In the genomic region with DNA sequence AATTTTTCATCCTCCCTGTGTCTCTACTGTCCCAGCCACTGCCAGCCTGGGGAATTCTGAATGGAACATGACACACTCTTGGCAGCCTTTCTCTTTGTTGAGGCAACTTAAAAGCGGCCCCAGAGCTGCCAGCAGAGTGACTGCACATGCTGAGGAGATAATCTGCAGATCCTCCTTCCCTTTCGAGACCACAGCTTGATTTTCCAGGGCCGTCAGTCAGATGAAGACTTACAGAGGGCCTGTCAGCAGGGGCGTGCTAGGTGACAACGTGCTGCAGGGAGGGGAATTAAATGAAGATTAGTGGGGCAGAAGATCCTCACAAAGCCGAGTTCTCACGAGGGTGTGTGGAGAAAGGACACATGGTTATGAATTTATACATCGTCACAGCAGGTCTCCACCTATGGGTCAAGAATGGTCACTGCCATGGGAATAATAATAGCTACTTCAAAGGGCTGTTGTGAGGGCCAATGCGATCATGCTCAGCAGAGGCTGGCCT, we compare ENCODE assay signal across 8 cellular contexts.
DNase-seq lines count a peak whose midpoint lies in the region; ATAC-seq, FAIRE-seq and TF ChIP-seq lines count a peak whose summit lies in the region.

No MANE protein-coding gene starts in this region.

- H3K4me3 ChIP-seq in PC-9 (no peak overlapping the region), parathyroid adenoma (ENCODE audit: low read depth, low read length) (no peak overlapping the region)

- no peaks in the 10 kb centered on the region for H3K9me3 Mint-ChIP-seq in activated naive CD4-positive, alpha-beta T cell treated with anti-CD3 and anti-CD28 coated beads, Interleukin-2, amount 50 U/mL, for 72 hours

- H3K27me3 ChIP-seq in PC-9 (ENCODE audit: insufficient read depth, low read depth) (no peaks in the 10 kb centered on the region), parathyroid adenoma (ENCODE audit: control insufficient read depth, insufficient read depth, low read length) (no peaks in the 10 kb centered on the region)

- no peaks in the 10 kb centered on the region for H3K36me3 Mint-ChIP-seq in activated naive CD4-positive, alpha-beta T cell treated with anti-CD3 and anti-CD28 coated beads, Interleukin-2, amount 50 U/mL, for 72 hours

- no peak overlapping the region for H3K9ac ChIP-seq in parathyroid adenoma

- no peak overlapping the region for H3K27ac ChIP-seq in PC-9
- no peak overlapping the region for H3K27ac ChIP-seq in parathyroid adenoma

- FAIRE-seq in GM12892 (lab: Jason Lieb, UNC), result peak; percentile 9

- H3K36me3 ChIP-seq in PC-9 (ENCODE audit: low read depth) (no peaks in the 10 kb centered on the region), parathyroid adenoma (ENCODE audit: control insufficient read depth, insufficient read depth, low read length) (no peaks in the 10 kb centered on the region)

- BruUV-seq in PC-9 (replicated peaks; lab: Mats Ljungman, UMichigan), result no TSS peak

- no peak overlapping the region for H3K27ac Mint-ChIP-seq in activated naive CD4-positive, alpha-beta T cell treated with anti-CD3 and anti-CD28 coated beads, Interleukin-2, amount 50 U/mL, for 72 hours

- TF ChIP-seq CTCF in PC-9 (conservative IDR thresholded peaks at IDR 0.05) (peak; percentile 61), parathyroid adenoma (IDR thresholded peaks at IDR 0.05) (peak; percentile 42)

- H3K4me1 ChIP-seq in PC-9 (replicated peaks; ENCODE audit: insufficient read depth) (no peaks in the 10 kb centered on the region), parathyroid adenoma (no peaks in the 10 kb centered on the region)

- no peaks in the 10 kb centered on the region for H3K9me2 ChIP-seq in PC-9 (ENCODE audit: insufficient read depth)

- CTCF ChIA-PET in PC-9 (lab: Charles Lee), result interaction anchor here (0.6 kb wide), 1 partner anchor 342 kb away, joined by 3 read pairs; no protein-coding TSS in a partner anchor

- H2AFZ ChIP-seq in PC-9 (no peak overlapping the region), parathyroid adenoma (peak overlapping the region; percentile 68)

- H3K79me2 ChIP-seq in PC-9 (ENCODE audit: low read depth), result no peaks in the 10 kb centered on the region
- no peaks in the 10 kb centered on the region for H3K79me2 ChIP-seq in parathyroid adenoma

- DNase-seq in GM12892 (ENCODE audit: insufficient read length) (no peak), PC-9 (no peak), fibroblast of gingiva (ENCODE audit: low read depth) (peak; percentile 60)
- DNase-seq in activated naive CD4-positive, alpha-beta T cell treated with anti-CD3 and anti-CD28 coated beads, Interleukin-2, amount 50 U/mL, for 72 hours (ENCODE audit: low spot score in 2 of 2), result no peak

- H4K20me1 ChIP-seq in PC-9 (ENCODE audit: insufficient read depth), result no peaks in the 10 kb centered on the region

- no peak for ATAC-seq in activated naive CD4-positive, alpha-beta T cell treated with anti-CD3 and anti-CD28 coated beads, Interleukin-2, amount 50 U/mL, for 72 hours
- ATAC-seq in GM18868 (IDR thresholded peaks at IDR 0.05; ENCODE audit: unreplicated experiment) (no peak), HG02973 (IDR thresholded peaks at IDR 0.05; ENCODE audit: unreplicated experiment) (no peak), GM21447 (IDR thresholded peaks at IDR 0.05; ENCODE audit: unreplicated experiment) (no peak)

- POLR2A ChIA-PET in PC-9 (lab: Charles Lee; ENCODE audit: unreplicated experiment), result no interaction called here

- H3K9me3 ChIP-seq in PC-9 (ENCODE audit: insufficient read depth, low read depth) (no peaks in the 10 kb centered on the region), parathyroid adenoma (ENCODE audit: control insufficient read depth, low read length) (no peaks in the 10 kb centered on the region)

- no peaks in the 10 kb centered on the region for H3F3A ChIP-seq in PC-9 (ENCODE audit: insufficient read depth, low read depth)

- intact Hi-C loops in PC-9 (cut with micrococcal nuclease; ENCODE audit: unreplicated experiment), result no loop called here

- no peak overlapping the region for H3K4me2 ChIP-seq in PC-9
- H3K4me2 ChIP-seq in parathyroid adenoma (ENCODE audit: low read length), result no peak overlapping the region

- TF ChIP-seq POLR2A in GM12892 (IDR thresholded peaks at IDR 0.05; ENCODE audit: low read depth, low read length), result no peak
